Comparison of ENCODE assay signal across 14 cellular contexts in the genomic region with DNA sequence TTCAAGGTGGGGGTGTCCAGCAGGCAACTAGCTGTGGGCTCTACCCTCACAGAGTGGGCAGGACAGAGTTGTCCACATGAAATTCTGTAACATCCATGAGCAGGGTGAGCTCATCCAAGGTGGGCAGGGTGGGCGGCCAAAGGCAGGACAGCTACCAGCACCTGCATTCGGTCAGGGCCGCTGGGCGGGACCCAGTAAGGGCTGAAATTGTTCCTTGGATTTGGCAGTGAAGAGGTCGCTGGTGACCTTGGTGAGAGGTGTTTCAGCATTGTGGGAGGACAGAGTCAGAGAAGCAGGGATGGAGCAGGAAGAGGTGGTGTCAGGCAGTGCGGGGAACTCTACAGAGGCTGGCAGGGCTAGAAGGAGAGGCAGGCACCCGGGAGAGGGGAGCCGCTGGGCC. TPM values are rescaled to one million over a fixed set of nuclear protein-coding genes. Genes with fewer than 3 reads are reported as not detected.
DNase-seq lines count a peak whose midpoint lies in the region; ATAC-seq and TF ChIP-seq lines count a peak whose summit lies in the region.
"Had no signal": no experiment of that assay in that cellular context is flagged by ENCODE, and none has a peak within 500 bp of the region (broad histone marks: within the 10 kb centered on the region; RNA-seq: fewer than 3 reads in every experiment).

No MANE protein-coding gene starts in this region.

- H3K9ac ChIP-seq in neural progenitor cell: no peak overlapping the region
- H3K9ac ChIP-seq: BLaER1 had no signal

- no peak for TF ChIP-seq CTCF in chondrocyte (IDR thresholded peaks at IDR 0.05)
- TF ChIP-seq CTCF in neural progenitor cell (IDR thresholded peaks at IDR 0.05): no peak
- no peak for TF ChIP-seq CTCF in upper lobe of right lung (IDR thresholded peaks at IDR 0.05)
- no peak for TF ChIP-seq CTCF in foreskin keratinocyte (conservative IDR thresholded peaks at IDR 0.05)

- H3K36me3 Mint-ChIP-seq in chondrocyte (ENCODE audit: low read depth) (no peaks in the 10 kb centered on the region), neural progenitor cell (peaks cover 21% of the 10 kb centered on the region)
- H3K36me3 Mint-ChIP-seq: CD8-positive, alpha-beta memory T cell had no signal

- H3K27ac Mint-ChIP-seq in chondrocyte (ENCODE audit: unreplicated experiment) (no peak overlapping the region), neural progenitor cell (peak overlapping the region; percentile 87)
- H3K27ac Mint-ChIP-seq: CD8-positive, alpha-beta memory T cell had no signal

- no peaks in the 10 kb centered on the region for H4K20me1 ChIP-seq in neural progenitor cell (ENCODE audit: low read depth)
- H4K20me1 ChIP-seq: BLaER1 had no signal

- intact Hi-C loops in upper lobe of right lung (cut with DNase I): no loop called here

- H3K4me2 ChIP-seq in neural progenitor cell: no peak overlapping the region
- H3K4me2 ChIP-seq: BLaER1 had no signal

- DNase-seq in activated effector memory CD4-positive, alpha-beta T cell treated with anti-CD3 and anti-CD28 coated beads, Interleukin-2, amount 50 U/mL, for 16 hours: peak; percentile 56
- DNase-seq in activated effector memory CD4-positive, alpha-beta T cell treated with Interleukin-2 at 50 U/mL for 16 hours: no peak
- DNase-seq in chondrocyte (ENCODE audit: low spot score) (peak; percentile 82), neural progenitor cell (ENCODE audit: low spot score) (no peak), upper lobe of right lung (peak; percentile 35), foreskin keratinocyte (no peak), A172 (ENCODE audit: low spot score) (no peak)
- DNase-seq: AML-193; Caco-2; CD8-positive, alpha-beta memory T cell; DMS53 had no signal

- H3K79me2 ChIP-seq in neural progenitor cell (ENCODE audit: low read depth): no peaks in the 10 kb centered on the region

- no peak overlapping the region for H3K4me3 Mint-ChIP-seq in chondrocyte (ENCODE audit: unreplicated experiment)
- no peak overlapping the region for H3K4me3 Mint-ChIP-seq in neural progenitor cell
- H3K4me3 Mint-ChIP-seq: CD8-positive, alpha-beta memory T cell had no signal

- ATAC-seq in upper lobe of right lung (no peak), HG03095 (IDR thresholded peaks at IDR 0.05; ENCODE audit: unreplicated experiment) (no peak), foreskin keratinocyte (no peak)

- H3K9me3 Mint-ChIP-seq in chondrocyte (ENCODE audit: low read depth) (no peaks in the 10 kb centered on the region), neural progenitor cell (peaks cover 4% of the 10 kb centered on the region)
- H3K9me3 Mint-ChIP-seq: CD8-positive, alpha-beta memory T cell had no signal

- H3K27me3 ChIP-seq in neural progenitor cell (no peaks in the 10 kb centered on the region), upper lobe of right lung (no peaks in the 10 kb centered on the region), foreskin keratinocyte (peaks cover 17% of the 10 kb centered on the region)
- H3K27me3 ChIP-seq: BLaER1 had no signal

- H3K4me3 ChIP-seq in neural progenitor cell: no peak overlapping the region
- no peak overlapping the region for H3K4me3 ChIP-seq in upper lobe of right lung
- H3K4me3 ChIP-seq: BLaER1 had no signal

- H3K9me3 ChIP-seq in neural progenitor cell (ENCODE audit: low read depth) (no peaks in the 10 kb centered on the region), upper lobe of right lung (no peaks in the 10 kb centered on the region)
- H3K9me3 ChIP-seq: BLaER1, Caco-2 had no signal

- H3K27ac ChIP-seq in neural progenitor cell (no peak overlapping the region), upper lobe of right lung (no peak overlapping the region), foreskin keratinocyte (no peak overlapping the region)
- H3K27ac ChIP-seq: 22Rv1, BLaER1 had no signal

- H3K4me1 Mint-ChIP-seq in chondrocyte (ENCODE audit: low read depth) (no peaks in the 10 kb centered on the region), neural progenitor cell (peaks cover 23% of the 10 kb centered on the region)
- H3K4me1 Mint-ChIP-seq: CD8-positive, alpha-beta memory T cell had no signal

- no peak overlapping the region for H2AFZ ChIP-seq in neural progenitor cell (replicated peaks)

- H3K36me3 ChIP-seq in neural progenitor cell (no peaks in the 10 kb centered on the region), upper lobe of right lung (no peaks in the 10 kb centered on the region)
- H3K36me3 ChIP-seq: BLaER1 had no signal

- H3K27me3 Mint-ChIP-seq in chondrocyte (ENCODE audit: low read depth) (peaks cover 49% of the 10 kb centered on the region), neural progenitor cell (ENCODE audit: insufficient read depth, low read depth) (peaks cover 5% of the 10 kb centered on the region)

- H3K4me1 ChIP-seq in neural progenitor cell: no peaks in the 10 kb centered on the region
- H3K4me1 ChIP-seq in upper lobe of right lung: no peaks in the 10 kb centered on the region
- no peaks in the 10 kb centered on the region for H3K4me1 ChIP-seq in foreskin keratinocyte
- H3K4me1 ChIP-seq: BLaER1, Caco-2 had no signal

- H3F3A ChIP-seq in neural progenitor cell (ENCODE audit: low read depth): no peaks in the 10 kb centered on the region

RNA-seq across cellular contexts. Expression of gene ADCYAP1R1, which starts 23.9 kb away (rescaled TPM):
- total RNA-seq in chondrocyte (not detected in 3 replicates), neural progenitor cell (ENCODE audit: low replicate concordance) (0.39 and 0.56 TPM in 2 replicates), upper lobe of right lung (1.8 TPM), foreskin keratinocyte (not detected in 2 replicates)
- polyA plus RNA-seq in foreskin keratinocyte: not detected in 2 replicates
- total RNA-seq in A172 (2014; rRNA removed; shearing (Covaris generic)): 0.16 TPM in 1 of 2 replicates, not detected in the other
- total RNA-seq: Caco-2; CD8-positive, alpha-beta memory T cell had no signal
- polyA plus RNA-seq: CD8-positive, alpha-beta memory T cell had no signal

Comparison
In these comparisons a context has a peak if more than half of its experiments do, and no peak if none do; other contexts are left out.
1. DNase-seq: peak in activated effector memory CD4-positive, alpha-beta T cell treated with anti-CD3 and anti-CD28 coated beads, Interleukin-2, amount 50 U/mL, for 16 hours (single experiment), chondrocyte (single experiment) and upper lobe of right lung (single experiment); none in activated effector memory CD4-positive, alpha-beta T cell treated with Interleukin-2 at 50 U/mL for 16 hours (single experiment), neural progenitor cell (single experiment), foreskin keratinocyte (0 of 2) and A172 (single experiment).